ENCODE assay signal across 1 cellular context in the genomic region with DNA sequence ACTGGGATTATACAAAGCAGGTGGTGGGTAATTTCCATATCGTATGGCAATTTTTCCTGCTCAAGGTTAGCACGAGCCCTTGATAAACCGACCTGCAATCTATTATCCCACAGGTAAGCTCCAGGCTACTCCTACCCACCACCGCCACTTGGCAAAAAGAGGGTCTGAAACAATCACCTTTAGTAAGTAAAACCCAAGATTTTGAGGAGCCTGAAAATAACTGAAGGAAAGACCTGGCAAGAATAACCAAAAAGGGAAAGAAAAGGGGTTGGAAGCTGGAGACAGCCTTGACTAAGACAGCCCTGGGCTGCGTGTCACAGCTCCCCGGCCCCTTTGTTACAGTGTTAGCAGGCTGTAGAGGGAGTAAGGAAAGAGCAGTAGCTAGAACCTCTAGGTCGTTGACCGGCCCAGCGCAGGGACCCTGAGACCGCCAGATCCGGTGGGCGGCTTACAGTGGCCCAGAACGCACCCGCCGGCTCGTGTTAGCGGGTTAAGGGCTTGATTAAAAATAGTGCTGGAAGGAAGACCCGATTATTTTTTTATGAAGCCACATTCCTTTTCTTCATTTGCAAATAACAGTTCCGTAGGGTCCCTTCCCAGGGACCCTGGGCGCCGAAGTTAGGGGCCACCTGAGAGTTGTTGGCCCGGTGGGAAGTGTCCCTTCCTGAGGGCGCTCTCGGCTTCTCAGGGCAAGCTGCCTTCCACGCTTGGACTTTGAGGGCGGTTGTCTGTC.
TF ChIP-seq lines count a peak whose summit lies in the region.

No MANE protein-coding gene starts in this region.

TF ChIP-seq in H1, 55 proteins besides CTCF, POLR2A, EP300 and RAD21:
- TF ChIP-seq EGR1 (IDR thresholded peaks at IDR 0.05; ENCODE audit: borderline replicate concordance, low read depth, low read length) (peak; percentile 31; the same call in 1 of the 2 replicates), HDAC2 (IDR thresholded peaks at IDR 0.05; ENCODE audit: borderline replicate concordance in 1 of 2, low read depth in 2 of 2, low read length in 2 of 2) (no peak), CTBP2 (IDR thresholded peaks at IDR 0.05; ENCODE audit: borderline replicate concordance, insufficient read depth, insufficient read length, low read length) (peak; percentile 44), RNF2 (IDR thresholded peaks at IDR 0.05; ENCODE audit: borderline replicate concordance, low read depth, low read length, missing control alignments, poor library complexity, severe bottlenecking) (peak; percentile 91), EZH2 (IDR thresholded peaks at IDR 0.05; ENCODE audit: low read depth, low read length, severe bottlenecking) (peak; percentile 45), SUZ12 (IDR thresholded peaks at IDR 0.05; ENCODE audit: low read length) (peak; percentile 64), NRF1 (IDR thresholded peaks at IDR 0.05; ENCODE audit: low read depth, low read length) (no peak), BACH1 (IDR thresholded peaks at IDR 0.05; ENCODE audit: low read length) (no peak), SP1 (IDR thresholded peaks at IDR 0.05; ENCODE audit: low read depth, low read length) (0 out of 2 replicates have a peak, but pooled peaks have one; percentile 20), RBBP5 (IDR thresholded peaks at IDR 0.05; ENCODE audit: borderline replicate concordance, low read depth, low read length) (0 out of 2 replicates have a peak, but pooled peaks have one; percentile 35), KDM4A (IDR thresholded peaks at IDR 0.05; ENCODE audit: low read depth, low read length, severe bottlenecking) (no peak), SIRT6 (IDR thresholded peaks at IDR 0.05; ENCODE audit: low read length) (no peak), POLR2AphosphoS5 (IDR thresholded peaks at IDR 0.05; ENCODE audit: low read depth, low read length) (no peak), ASH2L (IDR thresholded peaks at IDR 0.05; ENCODE audit: low read length) (no peak), GABPA (IDR thresholded peaks at IDR 0.05; ENCODE audit: borderline replicate concordance, insufficient read depth, low read length) (no peak)
